Comparison of ENCODE assay signal across 19 cellular contexts in genomic region chr3:177251756-177252155, GRCh38. TPM values are rescaled to one million over a fixed set of nuclear protein-coding genes. Genes with fewer than 3 reads are reported as not detected.
DNase-seq lines count a peak whose midpoint lies in the region; ATAC-seq, FAIRE-seq and TF ChIP-seq lines count a peak whose summit lies in the region.
"Had no signal": no experiment of that assay in that cellular context is flagged by ENCODE, and none has a peak within 500 bp of the region (broad histone marks: within the 10 kb centered on the region; RNA-seq: fewer than 3 reads in every experiment).

No MANE protein-coding gene starts in this region.

- BruUV-seq in HepG2 (replicated peaks; lab: Mats Ljungman, UMichigan) = no TSS peak

- CTCF ChIA-PET in HepG2 (lab: Yijun Ruan, JAX; ENCODE audit: low intra/inter-chr PET ratio, low total read pairs) = no interaction called here
- CTCF ChIA-PET in activated CD8-positive, alpha-beta T cell treated with anti-CD3 and anti-CD28 coated beads for 36 hours (lab: Charles Lee) = no interaction called here

- FAIRE-seq in HepG2 (lab: Jason Lieb, UNC) = no peak
- FAIRE-seq: frontal cortex had no signal

- TF ChIP-seq RAD21 in HepG2 (CRISPR knock-in tag; IDR thresholded peaks at IDR 0.05) = no peak

- peaks cover 20% of the 10 kb centered on the region for H3K4me1 ChIP-seq in HepG2 (ENCODE audit: insufficient read depth, low read length)
- H3K4me1 ChIP-seq: colonic mucosa, stomach had no signal

- no peaks in the 10 kb centered on the region for H3K36me3 ChIP-seq in HepG2 (replicated peaks in 1 of 2; ENCODE audit: control insufficient read depth in 1 of 2, insufficient read depth in 2 of 2, low read length in 2 of 2)
- H3K36me3 ChIP-seq: colonic mucosa, stomach had no signal

- peaks cover 4% of the 10 kb centered on the region for H3K9me3 Mint-ChIP-seq in activated CD8-positive, alpha-beta T cell treated with anti-CD3 and anti-CD28 coated beads for 36 hours

- TF ChIP-seq CTCF in HepG2 (CRISPR knock-in tag; IDR thresholded peaks at IDR 0.05) = no peak
- no peak for TF ChIP-seq CTCF in activated CD8-positive, alpha-beta T cell treated with anti-CD3 and anti-CD28 coated beads for 36 hours (IDR thresholded peaks at IDR 0.05)

- no peak overlapping the region for H3K4me3 ChIP-seq in HepG2 (replicated peaks in 1 of 3; ENCODE audit: insufficient read depth in 1 of 3, low read depth in 2 of 3, low read length in 3 of 3)
- H3K4me3 ChIP-seq: colonic mucosa, stomach had no signal

- H4K20me1 ChIP-seq in HepG2 (ENCODE audit: insufficient read depth, low read length) = no peaks in the 10 kb centered on the region

- H3K9me3 ChIP-seq in HepG2 (ENCODE audit: low read length) = no peaks in the 10 kb centered on the region
- H3K9me3 ChIP-seq: colonic mucosa, stomach had no signal

- DNase-seq in SIG-M5 treated with dmso at 0.1 percent for 504 hours (lab: John Stamatoyannopoulos, UW; ENCODE audit: unreplicated experiment) (peak; percentile 73), HepG2 (ENCODE audit: low spot score) (no peak), caudate nucleus (lab: John Stamatoyannopoulos, UW) (no peak), DMS114 treated with DMSO at 0.1 percent for 48 hours (lab: John Stamatoyannopoulos, UW; ENCODE audit: unreplicated experiment) (no peak)
- no peak for DNase-seq in activated CD8-positive, alpha-beta T cell treated with anti-CD3 and anti-CD28 coated beads for 36 hours
- DNase-seq: activated gamma-delta T cell treated with Interleukin-2 at 50 U/mL for 16 hours, colonic mucosa, EL, NCI-H1694 treated with DMSO at 0.1 percent for 48 hours, nucleus accumbens, right cardiac atrium, Right ventricle myocardium superior, stomach, T-helper 9 cell had no signal

- 36% methylated on average over 4 of the region's 4 CpGs for WGBS in HepG2 (ENCODE audit: low lambda C conversion rate)

- no peak overlapping the region for H3K27ac ChIP-seq in HepG2 (ENCODE audit: extremely low read length, insufficient read depth, low read length)
- H3K27ac ChIP-seq in caudate nucleus (ENCODE audit: low read depth, low read length) = no peak overlapping the region
- H3K27ac ChIP-seq: colonic mucosa, epithelial cell of prostate, stomach had no signal

- H3K4me1 Mint-ChIP-seq in activated CD8-positive, alpha-beta T cell treated with anti-CD3 and anti-CD28 coated beads for 36 hours (ENCODE audit: low read depth) = no peaks in the 10 kb centered on the region

- no peak for TF ChIP-seq POLR2A in HepG2 (IDR thresholded peaks at IDR 0.05; ENCODE audit: insufficient read depth in 1 of 2, low read depth in 2 of 2, low read length in 2 of 2)

- POLR2A ChIA-PET in HepG2 (lab: Yijun Ruan, JAX) = no interaction called here
- POLR2A ChIA-PET in activated CD8-positive, alpha-beta T cell treated with anti-CD3 and anti-CD28 coated beads for 36 hours (lab: Charles Lee) = interaction anchor here (0.6 kb wide), 1 partner anchor 1287 kb away, joined by 3 read pairs; no protein-coding TSS in a partner anchor

- no peak overlapping the region for H3K4me3 Mint-ChIP-seq in activated CD8-positive, alpha-beta T cell treated with anti-CD3 and anti-CD28 coated beads for 36 hours

- TF ChIP-seq EP300 in HepG2 (IDR thresholded peaks at IDR 0.05; ENCODE audit: low read depth in 2 of 2, low read length in 2 of 2) (no peak), HepG2 (CRISPR knock-in tag; IDR thresholded peaks at IDR 0.05; ENCODE audit: borderline replicate concordance) (no peak)

- H3K79me2 ChIP-seq in HepG2 (ENCODE audit: insufficient read depth, low read length) = no peaks in the 10 kb centered on the region

- H3K27ac Mint-ChIP-seq in activated CD8-positive, alpha-beta T cell treated with anti-CD3 and anti-CD28 coated beads for 36 hours = no peak overlapping the region

- intact Hi-C loops in HepG2 (cut with micrococcal nuclease; ENCODE audit: unreplicated experiment) = no loop called here
- intact Hi-C loops in activated CD8-positive, alpha-beta T cell treated with anti-CD3 and anti-CD28 coated beads for 36 hours (cut with micrococcal nuclease) = no loop called here

- in situ Hi-C loops in HepG2 (cut with HindIII; ENCODE audit: extremely low pct_ligation_motif_present, low pct_unique_long_range_greater_than_20kb) = no loop called here

- no peak overlapping the region for H3K4me2 ChIP-seq in HepG2 (ENCODE audit: low read depth, low read length)

- H3K27me3 ChIP-seq in HepG2 (ENCODE audit: control insufficient read depth in 1 of 2, insufficient read depth in 2 of 2, low read length in 2 of 2) = no peaks in the 10 kb centered on the region; a peak in 2 of 5 replicates
- H3K27me3 ChIP-seq: colonic mucosa, stomach had no signal

- ATAC-seq in GM18502 (IDR thresholded peaks at IDR 0.05; ENCODE audit: poor library complexity, unreplicated experiment) = peak; percentile 39
- ATAC-seq in HG03469 (IDR thresholded peaks at IDR 0.05; ENCODE audit: unreplicated experiment) = peak; percentile 44
- ATAC-seq in HepG2 = no peak
- ATAC-seq in activated CD8-positive, alpha-beta T cell treated with anti-CD3 and anti-CD28 coated beads for 36 hours = no peak
- ATAC-seq in HG03354 (IDR thresholded peaks at IDR 0.05; ENCODE audit: poor library complexity, severe bottlenecking, unreplicated experiment) = no peak
- ATAC-seq: right cardiac atrium had no signal

- H2AFZ ChIP-seq in HepG2 (ENCODE audit: low read length) = no peak overlapping the region

- H3K27me3 Mint-ChIP-seq in activated CD8-positive, alpha-beta T cell treated with anti-CD3 and anti-CD28 coated beads for 36 hours = no peaks in the 10 kb centered on the region

- no peaks in the 10 kb centered on the region for H3K36me3 Mint-ChIP-seq in activated CD8-positive, alpha-beta T cell treated with anti-CD3 and anti-CD28 coated beads for 36 hours (ENCODE audit: low read depth)

- H3K9ac ChIP-seq in HepG2 (ENCODE audit: insufficient read depth, low read depth, low read length) = no peak overlapping the region

TF ChIP-seq in HepG2, 621 proteins besides CTCF, POLR2A, EP300 and RAD21 (continues in another document):
- TF ChIP-seq CEBPB (IDR thresholded peaks at IDR 0.05; ENCODE audit: borderline replicate concordance, low read depth, low read length) (0 out of 2 replicates have a peak, but pooled peaks have one; percentile 20), TP53 (CRISPR knock-in tag; conservative IDR thresholded peaks at IDR 0.05) (no peak), ZZZ3 (CRISPR knock-in tag; IDR thresholded peaks at IDR 0.05; ENCODE audit: borderline replicate concordance) (no peak), TARDBP (CRISPR knock-in tag; IDR thresholded peaks at IDR 0.05) (no peak), SPEN (CRISPR knock-in tag; IDR thresholded peaks at IDR 0.05; ENCODE audit: low read depth) (no peak), SIN3B (IDR thresholded peaks at IDR 0.05; ENCODE audit: low read length) (no peak), NONO (IDR thresholded peaks at IDR 0.05) (no peak), NONO (CRISPR knock-in tag; conservative IDR thresholded peaks at IDR 0.05) (no peak), KDM1A (CRISPR knock-in tag; IDR thresholded peaks at IDR 0.05) (no peak), FOSL2 (CRISPR knock-in tag; IDR thresholded peaks at IDR 0.05) (peak; percentile 29; the same call in 1 of the 2 replicates), ZNF761 (CRISPR knock-in tag; conservative IDR thresholded peaks at IDR 0.05) (no peak), GATAD1 (CRISPR knock-in tag; IDR thresholded peaks at IDR 0.05) (no peak), MXD1 (CRISPR knock-in tag; IDR thresholded peaks at IDR 0.05) (no peak), STAT5B (CRISPR knock-in tag; IDR thresholded peaks at IDR 0.05) (no peak), CEBPG (CRISPR knock-in tag; IDR thresholded peaks at IDR 0.05) (peak; percentile 50), ZBTB3 (CRISPR knock-in tag; IDR thresholded peaks at IDR 0.05; ENCODE audit: borderline replicate concordance, low read depth) (no peak), ATF7 (IDR thresholded peaks at IDR 0.05) (peak; percentile 41; the same call in 1 of the 2 replicates), ATF7 (CRISPR knock-in tag; IDR thresholded peaks at IDR 0.05) (no peak), ZSCAN22 (CRISPR knock-in tag; IDR thresholded peaks at IDR 0.05) (no peak), TEAD3 (CRISPR knock-in tag; optimal IDR thresholded peaks at IDR 0.05; ENCODE audit: borderline replicate concordance) (no peak), ZNF446 (CRISPR knock-in tag; IDR thresholded peaks at IDR 0.05) (no peak), RFXANK (CRISPR knock-in tag; IDR thresholded peaks at IDR 0.05) (no peak)

RNA-seq across cellular contexts. Expression of gene TBL1XR1, which starts 54.5 kb away (rescaled TPM):
- total RNA-seq in HepG2 (2016; rRNA removed; fragmentation: Illumina TruSeq; extraction: Trizol) = 62.5 and 108 TPM in 2 replicates
- total RNA-seq in HepG2 (2016; cell fraction: cytosol; rRNA removed; fragmentation: Illumina TruSeq; extraction: Trizol; ENCODE audit: low read depth) = 10.8 TPM in 2 replicates
- total RNA-seq in HepG2 (2016; cell fraction: insoluble cytoplasmic fraction; rRNA removed; fragmentation: Illumina TruSeq; extraction: Trizol) = 67.0 and 111 TPM in 2 replicates
- 31.7 and 36.1 TPM in 2 replicates for total RNA-seq in HepG2 (2016; cell fraction: membrane; rRNA removed; fragmentation: Illumina TruSeq; extraction: Trizol)
- total RNA-seq in HepG2 (2016; cell fraction: nucleus; rRNA removed; fragmentation: Illumina TruSeq; extraction: Trizol) = 58.6 and 64.8 TPM in 2 replicates
- polyA plus RNA-seq in HepG2 (2011; rRNA removed) = 49.2 and 57.7 TPM in 2 replicates
- 12.2 and 20.2 TPM in 2 replicates for polyA plus RNA-seq in HepG2 (2011; cell fraction: cytosol; rRNA removed)
- polyA plus RNA-seq in HepG2 (2011; cell fraction: nucleus; rRNA removed) = 20.1 and 30.6 TPM in 2 replicates
- 21.8 and 27.0 TPM in 2 replicates for polyA plus RNA-seq in HepG2 (2012)
- 1.9 and 2.1 TPM in 2 replicates for polyA plus RNA-seq in HepG2 (2016; cell fraction: cytosol; fragmentation: Illumina TruSeq; extraction: Trizol; ENCODE audit: low read depth)
- polyA plus RNA-seq in HepG2 (2016; cell fraction: insoluble cytoplasmic fraction; fragmentation: Illumina TruSeq; extraction: Trizol; ENCODE audit: low read depth) = 38.3 and 42.9 TPM in 2 replicates
- polyA plus RNA-seq in HepG2 (2016; cell fraction: membrane; fragmentation: Illumina TruSeq; extraction: Trizol; ENCODE audit: low read depth) = 6.4 and 9.9 TPM in 2 replicates
- 53.4 and 55.7 TPM in 2 replicates for polyA plus RNA-seq in HepG2 (2016; cell fraction: nucleus; fragmentation: Illumina TruSeq; extraction: Trizol; ENCODE audit: insufficient read depth, low read depth)
- polyA minus RNA-seq in HepG2 (2011; rRNA and poly(A)+ RNA removed; ENCODE audit: low replicate concordance) = 126 and 330 TPM in 2 replicates
- 128 and 166 TPM in 2 replicates for polyA minus RNA-seq in HepG2 (2011; cell fraction: cytosol; rRNA and poly(A)+ RNA removed)
- 187 and 199 TPM in 2 replicates for polyA minus RNA-seq in HepG2 (2011; cell fraction: nucleus; rRNA and poly(A)+ RNA removed)
- total RNA-seq in activated CD8-positive, alpha-beta T cell treated with anti-CD3 and anti-CD28 coated beads for 36 hours = 100 to 1,000 TPM; 153 to 158 TPM

Comparison
In these comparisons a context has a peak if more than half of its experiments do, and no peak if none do; other contexts are left out.
1. ATAC-seq: peak in GM18502 (single experiment) and HG03469 (single experiment); none in HepG2 (single experiment), activated CD8-positive, alpha-beta T cell treated with anti-CD3 and anti-CD28 coated beads for 36 hours (single experiment) and HG03354 (single experiment).